In genomic region chr2:176122633-176123482, GRCh38 we compare ENCODE assay signal across 9 cellular contexts. TPM values are rescaled to one million over a fixed set of nuclear protein-coding genes. Genes with fewer than 3 reads are reported as not detected.
DNase-seq lines count a peak whose midpoint lies in the region; ATAC-seq, FAIRE-seq and TF ChIP-seq lines count a peak whose summit lies in the region.
"Had no signal": no experiment of that assay in that cellular context is flagged by ENCODE, and none has a peak within 500 bp of the region (broad histone marks: within the 10 kb centered on the region; RNA-seq: fewer than 3 reads in every experiment).

HOXD9 (plus strand) TSS chr2:176122719; CDS start chr2:176122769, 50 bp downstream.

- POLR2A ChIA-PET in endothelial cell of umbilical vein (lab: Charles Lee), result interaction anchor here (1.1 kb wide), 1 partner anchor 1141 kb away, joined by 3 read pairs; no protein-coding TSS in a partner anchor
- POLR2A ChIA-PET in RWPE1 (lab: Yijun Ruan, JAX; ENCODE audit: low non-redundant PET), result no interaction called here

- no peak for FAIRE-seq in endothelial cell of umbilical vein (lab: Jason Lieb, UNC)

- BruUV-seq in endothelial cell of umbilical vein (replicated peaks; lab: Mats Ljungman, UMichigan), result no TSS peak

- no peak for TF ChIP-seq EP300 in neural cell (conservative IDR thresholded peaks at IDR 0.05; ENCODE audit: poor library complexity, severe bottlenecking)

- H3K9me1 ChIP-seq in endothelial cell of umbilical vein (replicated peaks; ENCODE audit: control insufficient read depth, extremely low read depth, insufficient read depth, low read length), result no peaks in the 10 kb centered on the region

- ATAC-seq in HG03521 (IDR thresholded peaks at IDR 0.05; ENCODE audit: unreplicated experiment), result no peak
- ATAC-seq in GM18861 (IDR thresholded peaks at IDR 0.05; ENCODE audit: unreplicated experiment), result no peak

- H3K4me1 ChIP-seq in endothelial cell of umbilical vein (ENCODE audit: control insufficient read depth, extremely low read depth, insufficient read depth, low read length) (peaks cover 17% of the 10 kb centered on the region), MM.1S (ENCODE audit: low read length) (no peaks in the 10 kb centered on the region)

- no peaks in the 10 kb centered on the region for H3K36me3 ChIP-seq in endothelial cell of umbilical vein (ENCODE audit: control insufficient read depth in 2 of 2, extremely low read depth in 1 of 2, insufficient read depth in 2 of 2, low read length in 2 of 2)
- no peaks in the 10 kb centered on the region for H3K36me3 ChIP-seq in neural cell (ENCODE audit: insufficient read depth, low read length)
- H3K36me3 ChIP-seq in MM.1S (replicated peaks; ENCODE audit: insufficient read depth, low read length), result no peaks in the 10 kb centered on the region

- H3F3A ChIP-seq in neural cell (ENCODE audit: insufficient read depth, low read length, poor library complexity, severe bottlenecking), result no peaks in the 10 kb centered on the region
- H3F3A ChIP-seq in MM.1S (ENCODE audit: insufficient read depth, low read length), result no peaks in the 10 kb centered on the region

- H3K4me3 ChIP-seq in endothelial cell of umbilical vein (replicated peaks in 1 of 3; ENCODE audit: insufficient read depth in 1 of 3, low read depth in 1 of 3, low read length in 3 of 3) (peak within 1 kb of the TSS; percentile 49 to 77 (median 61)), neural cell (ENCODE audit: low read length) (peak within 1 kb of the TSS; percentile 59), MM.1S (ENCODE audit: low read length) (no peak within 1 kb of the TSS)

- dilution Hi-C loops in endothelial cell of umbilical vein (cut with MboI; ENCODE audit: extremely low pct_ligation_motif_present, low sequenced_read_pairs), result no loop called here

- peak; percentile 62 for TF ChIP-seq POLR2A in endothelial cell of umbilical vein (IDR thresholded peaks at IDR 0.05; ENCODE audit: low read depth, low read length)

- TF ChIP-seq CTCF in endothelial cell of umbilical vein (IDR thresholded peaks at IDR 0.05; ENCODE audit: extremely low read depth in 1 of 2, insufficient read depth in 1 of 2, low read depth in 1 of 2, low read length in 2 of 2), result no peak
- no peak for TF ChIP-seq CTCF in neural cell (IDR thresholded peaks at IDR 0.05; ENCODE audit: poor library complexity, severe bottlenecking)
- TF ChIP-seq CTCF in RWPE1 (conservative IDR thresholded peaks at IDR 0.05; ENCODE audit: low read depth), result no peak
- no peak for TF ChIP-seq CTCF in MM.1S (IDR thresholded peaks at IDR 0.05; ENCODE audit: low read length)

- peak within 1 kb of the TSS; percentile 17 for H3K9ac ChIP-seq in endothelial cell of umbilical vein (replicated peaks; ENCODE audit: extremely low read depth, insufficient read depth, low read length)
- H3K9ac ChIP-seq in neural cell (ENCODE audit: low read length), result no peak within 1 kb of the TSS
- no peak within 1 kb of the TSS for H3K9ac ChIP-seq in MM.1S (ENCODE audit: low read length)

- intact Hi-C loops in endothelial cell of umbilical vein (cut with micrococcal nuclease), result no loop called here

- H3K27me3 ChIP-seq in endothelial cell of umbilical vein (ENCODE audit: control insufficient read depth in 2 of 2, insufficient read depth in 2 of 2, low read length in 2 of 2) (peaks cover 37 to 47% of the 10 kb centered on the region in 2 experiments), neural cell (ENCODE audit: insufficient read depth, low read depth, low read length) (peaks cover 99% of the 10 kb centered on the region), MM.1S (replicated peaks; ENCODE audit: insufficient read depth, low read length) (peaks cover 29% of the 10 kb centered on the region)

- no peak for TF ChIP-seq RAD21 in neural cell (conservative IDR thresholded peaks at IDR 0.05)

- no peaks in the 10 kb centered on the region for H3K9me2 ChIP-seq in neural cell (ENCODE audit: insufficient read depth, low read length)
- no peaks in the 10 kb centered on the region for H3K9me2 ChIP-seq in MM.1S (replicated peaks; ENCODE audit: insufficient read depth, low read length)

- CTCF ChIA-PET in endothelial cell of umbilical vein (lab: Charles Lee), result interaction anchor here (0.9 to 4.7 kb wide), 16 partner anchors 8 to 1042 kb away, joined by 3 to 28 read pairs (median 4); no protein-coding TSS in a partner anchor
- CTCF ChIA-PET in RWPE1 (lab: Yijun Ruan, JAX), result interaction anchor here (1.9 kb wide), 1 partner anchor 12 kb away, joined by 6 read pairs; no protein-coding TSS in a partner anchor

- H3K9me3 ChIP-seq in endothelial cell of umbilical vein (replicated peaks; ENCODE audit: control insufficient read depth, insufficient read depth, low read length) (no peaks in the 10 kb centered on the region), neural cell (ENCODE audit: low read length) (peaks cover 3% of the 10 kb centered on the region), MM.1S (replicated peaks; ENCODE audit: insufficient read depth, low read length) (no peaks in the 10 kb centered on the region)

- H2AFZ ChIP-seq in endothelial cell of umbilical vein (ENCODE audit: low read depth, low read length) (peak within 1 kb of the TSS; percentile 89), neural cell (ENCODE audit: low read depth, low read length) (no peak within 1 kb of the TSS), MM.1S (ENCODE audit: low read length) (no peak within 1 kb of the TSS)

- H3K4me2 ChIP-seq in endothelial cell of umbilical vein (ENCODE audit: insufficient read depth, low read length), result peak within 1 kb of the TSS; percentile 80
- H3K4me2 ChIP-seq in neural cell (ENCODE audit: low read length), result no peak within 1 kb of the TSS
- no peak within 1 kb of the TSS for H3K4me2 ChIP-seq in MM.1S (ENCODE audit: low read depth, low read length)

- H3K79me2 ChIP-seq in endothelial cell of umbilical vein (ENCODE audit: control insufficient read depth, insufficient read depth, low read length), result no peaks in the 10 kb centered on the region
- no peaks in the 10 kb centered on the region for H3K79me2 ChIP-seq in neural cell (replicated peaks; ENCODE audit: insufficient read depth, low read length)
- no peaks in the 10 kb centered on the region for H3K79me2 ChIP-seq in MM.1S (ENCODE audit: low read length)

- H3K27ac ChIP-seq in endothelial cell of umbilical vein (ENCODE audit: insufficient read depth, low read depth, low read length), result no peak within 1 kb of the TSS
- H3K27ac ChIP-seq in neural cell (ENCODE audit: low read length), result no peak within 1 kb of the TSS
- H3K27ac ChIP-seq in RWPE1, result no peak within 1 kb of the TSS
- no peak within 1 kb of the TSS for H3K27ac ChIP-seq in MM.1S (ENCODE audit: low read length)
- H3K27ac ChIP-seq: HL-60 had no signal

- DNase-seq in COLO829 (ENCODE audit: low spot score), result peak; percentile 63
- peak; percentile 31 for DNase-seq in NCI-H345 treated with DMSO at 0.1 percent for 48 hours (lab: John Stamatoyannopoulos, UW; ENCODE audit: unreplicated experiment)
- DNase-seq in endothelial cell of umbilical vein (ENCODE audit: low read depth, low spot score), result peak; percentile 84
- DNase-seq in RWPE1 (ENCODE audit: low spot score), result no peak
- no peak for DNase-seq in MM.1S

- no peaks in the 10 kb centered on the region for H4K20me1 ChIP-seq in endothelial cell of umbilical vein (replicated peaks; ENCODE audit: control insufficient read depth, extremely low read depth, insufficient read depth, low read length)
- no peaks in the 10 kb centered on the region for H4K20me1 ChIP-seq in neural cell (ENCODE audit: insufficient read depth)
- H4K20me1 ChIP-seq in MM.1S (ENCODE audit: insufficient read depth, low read length), result no peaks in the 10 kb centered on the region

TF ChIP-seq in endothelial cell of umbilical vein, 7 proteins besides CTCF, POLR2A, EP300 and RAD21:
- no peak for TF ChIP-seq GATA2 (IDR thresholded peaks at IDR 0.05; ENCODE audit: insufficient read depth, insufficient read length, low read depth, low read length)
- no peak for TF ChIP-seq MYC (IDR thresholded peaks at IDR 0.05; ENCODE audit: low read depth, low read length)
- TF ChIP-seq MAX (IDR thresholded peaks at IDR 0.05; ENCODE audit: insufficient read depth, insufficient read length), result peak; percentile 84
- peak; percentile 62 for TF ChIP-seq POLR2AphosphoS5 (IDR thresholded peaks at IDR 0.05; ENCODE audit: insufficient read depth, low read depth, low read length)

TF ChIP-seq in neural cell, 6 proteins besides CTCF, POLR2A, EP300 and RAD21 (continues in another document):
- no peak for TF ChIP-seq MXI1 (conservative IDR thresholded peaks at IDR 0.05; ENCODE audit: poor library complexity, severe bottlenecking)
- no peak for TF ChIP-seq POLR2AphosphoS5 (IDR thresholded peaks at IDR 0.05)
- no peak for TF ChIP-seq TAF1 (IDR thresholded peaks at IDR 0.05; ENCODE audit: low read depth)

RNA-seq across cellular contexts. Expression of gene HOXD9, which starts in this region (rescaled TPM):
- total RNA-seq in endothelial cell of umbilical vein, result 3.5 and 3.9 TPM in 2 replicates
- polyA plus RNA-seq in endothelial cell of umbilical vein (1.9 and 2.3 TPM in 2 replicates), neural cell (not detected in 2 replicates)
- polyA plus RNA-seq in endothelial cell of umbilical vein (2011; cell fraction: cytosol; rRNA removed), result 1.2 and 1.9 TPM in 2 replicates
- polyA plus RNA-seq in endothelial cell of umbilical vein (2011; cell fraction: nucleus; rRNA removed), result 1.0 and 1.2 TPM in 2 replicates
- polyA plus RNA-seq in endothelial cell of umbilical vein (2012), result 3.6 and 4.5 TPM in 2 replicates
- polyA minus RNA-seq in endothelial cell of umbilical vein (0.40 and 0.46 TPM in 2 replicates), neural cell (not detected in 2 replicates)
- polyA minus RNA-seq in endothelial cell of umbilical vein (2011; cell fraction: cytosol; rRNA and poly(A)+ RNA removed), result 2.0 TPM
- polyA minus RNA-seq in endothelial cell of umbilical vein (2011; cell fraction: nucleus; rRNA and poly(A)+ RNA removed), result 0.53 and 1.4 TPM in 2 replicates

Comparison
In these comparisons a context has a peak if more than half of its experiments do, and no peak if none do; other contexts are left out.
1. DNase-seq: peak in COLO829 (single experiment), NCI-H345 treated with DMSO at 0.1 percent for 48 hours (single experiment) and endothelial cell of umbilical vein (single experiment); none in RWPE1 (single experiment) and MM.1S (single experiment).